ENCODE assay signal across 9 cellular contexts in the genomic region with DNA sequence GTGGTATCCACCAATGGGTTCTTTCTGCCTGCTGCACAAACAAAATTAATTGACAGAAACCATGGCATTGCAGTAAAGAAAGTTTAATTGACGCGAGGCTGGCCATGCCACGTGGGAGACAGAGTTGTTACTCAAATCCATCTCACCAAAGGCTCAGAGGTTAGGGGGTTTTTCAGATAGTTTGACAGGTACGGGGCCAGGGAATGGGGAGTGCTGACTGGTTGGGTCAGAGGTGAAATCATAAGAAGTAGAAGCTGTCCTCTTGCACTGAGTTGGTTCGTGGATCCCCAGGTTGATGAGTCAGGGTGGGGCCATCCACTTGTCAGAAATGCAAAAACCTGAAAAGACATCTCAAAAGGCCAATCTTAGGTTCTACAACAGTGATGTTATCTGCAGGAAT. TPM values are rescaled to one million over a fixed set of nuclear protein-coding genes. Genes with fewer than 3 reads are reported as not detected.
A peak's percentile ranks its signal among the peaks of the same experiment; 100 is the strongest.
DNase-seq lines count a peak whose midpoint lies in the region; ATAC-seq, FAIRE-seq and TF ChIP-seq lines count a peak whose summit lies in the region.
"Had no signal": no experiment of that assay in that cellular context is flagged by ENCODE, and none has a peak within 500 bp of the region (broad histone marks: within the 10 kb centered on the region; RNA-seq: fewer than 3 reads in every experiment).

No MANE protein-coding gene starts in this region.

- H3K36me3 Mint-ChIP-seq in CD4-positive, CD25-positive, alpha-beta regulatory T cell = no peaks in the 10 kb centered on the region
- H3K36me3 Mint-ChIP-seq in activated naive CD8-positive, alpha-beta T cell treated with anti-CD3 and anti-CD28 coated beads, Interleukin-2, amount 10 ng/mL, durations not matched to agents 7 days and 5 days = peaks cover 3% of the 10 kb centered on the region

- no peaks in the 10 kb centered on the region for H3K27me3 ChIP-seq in CD4-positive, CD25-positive, alpha-beta regulatory T cell (ENCODE audit: control insufficient read depth, insufficient read depth, low read length)
- H3K27me3 ChIP-seq in Loucy (ENCODE audit: insufficient read depth, low read length, poor library complexity, severe bottlenecking) = no peaks in the 10 kb centered on the region
- no peaks in the 10 kb centered on the region for H3K27me3 ChIP-seq in osteoblast (ENCODE audit: insufficient read depth, low read length)

- H2AFZ ChIP-seq in Loucy (ENCODE audit: low read length) = peak overlapping the region; percentile 96
- peak overlapping the region; percentile 51 for H2AFZ ChIP-seq in osteoblast (ENCODE audit: low read length)

- peak overlapping the region; percentile 75 for H3K4me2 ChIP-seq in Loucy (ENCODE audit: low read depth, low read length, poor library complexity, severe bottlenecking)
- peak overlapping the region; percentile 82 for H3K4me2 ChIP-seq in osteoblast (ENCODE audit: insufficient read depth, low read length)

- no peak overlapping the region for H3K27ac ChIP-seq in CD4-positive, CD25-positive, alpha-beta regulatory T cell (ENCODE audit: insufficient read depth, low read length, poor library complexity, severe bottlenecking)
- H3K27ac ChIP-seq in osteoblast (ENCODE audit: low read depth, low read length) = peak overlapping the region; percentile 63

- H4K20me1 ChIP-seq in Loucy (ENCODE audit: insufficient read depth, low read length, poor library complexity, severe bottlenecking) = no peaks in the 10 kb centered on the region
- H4K20me1 ChIP-seq in osteoblast (ENCODE audit: insufficient read depth, low read length) = peaks cover 5% of the 10 kb centered on the region

- H3K79me2 ChIP-seq in Loucy (ENCODE audit: insufficient read depth, low read length) = peaks cover 25% of the 10 kb centered on the region
- H3K79me2 ChIP-seq in osteoblast (ENCODE audit: insufficient read depth, low read length) = peaks cover 33% of the 10 kb centered on the region

- POLR2A ChIA-PET in activated naive CD8-positive, alpha-beta T cell treated with anti-CD3 and anti-CD28 coated beads, Interleukin-2, amount 10 ng/mL, durations not matched to agents 7 days and 5 days (lab: Charles Lee) = no interaction called here

- H3K27me3 Mint-ChIP-seq in CD4-positive, CD25-positive, alpha-beta regulatory T cell = no peaks in the 10 kb centered on the region
- H3K27me3 Mint-ChIP-seq in activated naive CD8-positive, alpha-beta T cell treated with anti-CD3 and anti-CD28 coated beads, Interleukin-2, amount 10 ng/mL, durations not matched to agents 7 days and 5 days = no peaks in the 10 kb centered on the region

- H3K4me3 ChIP-seq in CD4-positive, CD25-positive, alpha-beta regulatory T cell (ENCODE audit: low read depth, low read length) = peak overlapping the region; percentile 89
- no peak overlapping the region for H3K4me3 ChIP-seq in Loucy (ENCODE audit: low read length, poor library complexity, severe bottlenecking)
- H3K4me3 ChIP-seq in osteoblast (ENCODE audit: insufficient read depth, low read length) = no peak overlapping the region

- no peaks in the 10 kb centered on the region for H3K9me3 Mint-ChIP-seq in CD4-positive, CD25-positive, alpha-beta regulatory T cell
- H3K9me3 Mint-ChIP-seq in activated naive CD8-positive, alpha-beta T cell treated with anti-CD3 and anti-CD28 coated beads, Interleukin-2, amount 10 ng/mL, durations not matched to agents 7 days and 5 days = no peaks in the 10 kb centered on the region

- no peak for DNase-seq in CD4-positive, CD25-positive, alpha-beta regulatory T cell
- no peak for DNase-seq in activated naive CD8-positive, alpha-beta T cell treated with anti-CD3 and anti-CD28 coated beads, Interleukin-2, amount 10 ng/mL, durations not matched to agents 7 days and 5 days
- no peak for DNase-seq in osteoblast (ENCODE audit: insufficient read length, low spot score, missing footprints)
- no peak for DNase-seq in urothelium cell line (ENCODE audit: low spot score)
- DNase-seq: retina had no signal

- peaks cover 6 to 39% (median 27%) of the 10 kb centered on the region in 4 donors for H3K4me1 Mint-ChIP-seq in CD4-positive, CD25-positive, alpha-beta regulatory T cell
- peaks cover 20% of the 10 kb centered on the region for H3K4me1 Mint-ChIP-seq in activated naive CD8-positive, alpha-beta T cell treated with anti-CD3 and anti-CD28 coated beads, Interleukin-2, amount 10 ng/mL, durations not matched to agents 7 days and 5 days

- peak overlapping the region; percentile 75 for H3K9ac ChIP-seq in Loucy (ENCODE audit: low read depth, low read length, poor library complexity, severe bottlenecking)

- no peaks in the 10 kb centered on the region for H3K36me3 ChIP-seq in CD4-positive, CD25-positive, alpha-beta regulatory T cell (ENCODE audit: control insufficient read depth, insufficient read depth, low read length)
- no peaks in the 10 kb centered on the region for H3K36me3 ChIP-seq in Loucy (ENCODE audit: insufficient read depth, low read length)
- no peaks in the 10 kb centered on the region for H3K36me3 ChIP-seq in osteoblast (ENCODE audit: insufficient read depth, low read length)

- H3K27ac Mint-ChIP-seq in CD4-positive, CD25-positive, alpha-beta regulatory T cell = peak overlapping the region; percentile 91 to 97 (median 96)
- peak overlapping the region; percentile 56 for H3K27ac Mint-ChIP-seq in activated naive CD8-positive, alpha-beta T cell treated with anti-CD3 and anti-CD28 coated beads, Interleukin-2, amount 10 ng/mL, durations not matched to agents 7 days and 5 days

- H3K9me3 ChIP-seq in CD4-positive, CD25-positive, alpha-beta regulatory T cell (ENCODE audit: control insufficient read depth in 2 of 2, low read length in 2 of 2) = no peaks in the 10 kb centered on the region
- H3K9me3 ChIP-seq in Loucy (ENCODE audit: insufficient read depth, low read depth, low read length) (no peaks in the 10 kb centered on the region), osteoblast (ENCODE audit: low read depth, low read length) (no peaks in the 10 kb centered on the region)

- no peak for TF ChIP-seq CTCF in Loucy (conservative IDR thresholded peaks at IDR 0.05; ENCODE audit: low read length)
- no peak for TF ChIP-seq CTCF in osteoblast (IDR thresholded peaks at IDR 0.05; ENCODE audit: extremely low read depth, low read depth, low read length)

- FAIRE-seq in urothelium cell line (lab: Jason Lieb, UNC) = no peak

- H3F3A ChIP-seq in Loucy (ENCODE audit: low read depth) = no peaks in the 10 kb centered on the region

- no peak for ATAC-seq in CD4-positive, CD25-positive, alpha-beta regulatory T cell (ENCODE audit: low read depth in 2 of 2)
- no peak for ATAC-seq in activated naive CD8-positive, alpha-beta T cell treated with anti-CD3 and anti-CD28 coated beads, Interleukin-2, amount 10 ng/mL, durations not matched to agents 7 days and 5 days (ENCODE audit: low read depth)
- ATAC-seq in HG02571 (IDR thresholded peaks at IDR 0.05; ENCODE audit: unreplicated experiment) (no peak), HG03520 (IDR thresholded peaks at IDR 0.05; ENCODE audit: unreplicated experiment) (no peak), HG03139 (IDR thresholded peaks at IDR 0.05; ENCODE audit: unreplicated experiment) (no peak)

- H3K4me1 ChIP-seq in CD4-positive, CD25-positive, alpha-beta regulatory T cell (ENCODE audit: control insufficient read depth, insufficient read depth, low read length, poor library complexity, severe bottlenecking) = peaks cover 20% of the 10 kb centered on the region
- peaks cover 16% of the 10 kb centered on the region for H3K4me1 ChIP-seq in Loucy (ENCODE audit: insufficient read depth, low read length, poor library complexity, severe bottlenecking)
- H3K4me1 ChIP-seq in osteoblast (ENCODE audit: insufficient read depth, low read length) = peaks cover 2% of the 10 kb centered on the region

- H3K4me3 Mint-ChIP-seq in CD4-positive, CD25-positive, alpha-beta regulatory T cell = peak overlapping the region; percentile 90 to 99 (median 98)
- peak overlapping the region; percentile 99 for H3K4me3 Mint-ChIP-seq in activated naive CD8-positive, alpha-beta T cell treated with anti-CD3 and anti-CD28 coated beads, Interleukin-2, amount 10 ng/mL, durations not matched to agents 7 days and 5 days

- no peaks in the 10 kb centered on the region for H3K9me2 ChIP-seq in Loucy (replicated peaks; ENCODE audit: low read depth, low read length)

RNA-seq across cellular contexts. Expression of a gene that starts 0.9 kb away (rescaled TPM):
- 19.7 TPM for total RNA-seq in CD4-positive, CD25-positive, alpha-beta regulatory T cell
- 10 to 100 TPM; 13.9 to 21.4 (median 19.1) TPM for polyA plus RNA-seq in CD4-positive, CD25-positive, alpha-beta regulatory T cell
- 10 to 100 TPM; 29.8 to 30.3 TPM for total RNA-seq in activated naive CD8-positive, alpha-beta T cell treated with anti-CD3 and anti-CD28 coated beads, Interleukin-2, amount 10 ng/mL, durations not matched to agents 7 days and 5 days
- 22.8 and 26.8 TPM in 2 replicates for total RNA-seq in osteoblast

RNA-seq across cellular contexts. Expression of a gene that starts 37.9 kb away (rescaled TPM):
- 30.8 TPM for total RNA-seq in CD4-positive, CD25-positive, alpha-beta regulatory T cell
- 10 to 100 TPM; 60.2 to 82.0 (median 78.4) TPM for polyA plus RNA-seq in CD4-positive, CD25-positive, alpha-beta regulatory T cell
- total RNA-seq in activated naive CD8-positive, alpha-beta T cell treated with anti-CD3 and anti-CD28 coated beads, Interleukin-2, amount 10 ng/mL, durations not matched to agents 7 days and 5 days = 10 to 100 TPM; 31.9 to 34.9 TPM
- 22.4 and 23.9 TPM in 2 replicates for total RNA-seq in osteoblast

RNA-seq across cellular contexts. Expression of a gene that starts 38.3 kb away (rescaled TPM):
- 192 TPM for total RNA-seq in CD4-positive, CD25-positive, alpha-beta regulatory T cell
- polyA plus RNA-seq in CD4-positive, CD25-positive, alpha-beta regulatory T cell = 10 to 100 TPM; 52.6 to 63.4 (median 56.1) TPM
- total RNA-seq in activated naive CD8-positive, alpha-beta T cell treated with anti-CD3 and anti-CD28 coated beads, Interleukin-2, amount 10 ng/mL, durations not matched to agents 7 days and 5 days = 10 to 100 TPM; 62.3 to 66.6 TPM
- total RNA-seq in osteoblast = 33.7 and 47.4 TPM in 2 replicates
